Comparison of ENCODE assay signal across 25 cellular contexts in the genomic region with DNA sequence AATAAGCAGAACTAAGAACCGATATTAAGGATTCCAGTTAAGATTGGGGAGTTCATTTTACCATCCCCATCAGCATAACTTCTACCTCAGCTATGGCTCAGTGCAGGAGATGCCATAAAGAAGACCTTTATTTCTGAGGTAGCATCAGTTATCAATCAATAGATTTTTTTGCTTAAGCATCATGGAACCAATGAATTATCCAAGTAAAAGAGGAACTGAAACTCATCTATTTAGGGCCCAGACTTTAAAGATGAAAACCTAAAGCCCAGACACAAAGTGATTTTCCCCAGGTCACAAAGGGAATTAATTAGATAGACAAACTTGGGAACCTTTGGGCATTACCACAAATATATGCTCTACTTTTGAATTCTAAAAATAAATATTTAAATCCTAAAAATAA.
DNase-seq lines count a peak whose midpoint lies in the region; ATAC-seq lines count a peak whose summit lies in the region.
"Had no signal": no experiment of that assay in that cellular context is flagged by ENCODE, and none has a peak within 500 bp of the region (broad histone marks: within the 10 kb centered on the region; RNA-seq: fewer than 3 reads in every experiment).

No MANE protein-coding gene starts in this region.

- no peak overlapping the region for H3K27ac Mint-ChIP-seq in activated T-cell treated with anti-CD3 and anti-CD28 coated beads, Interleukin-2, amount 50 U/mL, for 24 hours
- H3K27ac Mint-ChIP-seq: activated CD4-positive, alpha-beta T cell treated with anti-CD3 and anti-CD28 coated beads, Interleukin-2, amount 10 ng/mL, durations not matched to agents 24 days and 14 days; activated naive CD4-positive, alpha-beta T cell treated with anti-CD3 and anti-CD28 coated beads for 36 hours; stimulated activated naive CD8-positive, alpha-beta T cell treated with anti-CD3 and anti-CD28 coated beads, Interleukin-15, Interleukin-2, amounts not matched to agents 100 ng/mL and 50 ng/mL, for 24 hours had no signal

- DNase-seq in MV-4-11 (lab: John Stamatoyannopoulos, UW) = peak; percentile 63
- no peak for DNase-seq in stimulated activated naive CD4-positive, alpha-beta T cell (lab: John Stamatoyannopoulos, UW)
- no peak for DNase-seq in activated T-cell treated with anti-CD3 and anti-CD28 coated beads, Interleukin-2, amount 50 U/mL, for 24 hours
- DNase-seq: ACHN; activated CD4-positive, alpha-beta T cell treated with anti-CD3 and anti-CD28 coated beads, Interleukin-2, amount 10 ng/mL, durations not matched to agents 24 days and 14 days; activated naive CD4-positive, alpha-beta T cell treated with anti-CD3 and anti-CD28 coated beads for 36 hours; activated T-cell treated with anti-CD3 and anti-CD28 coated beads, Interleukin-2, amount 50 U/mL, for 48 hours; amniotic stem cell; Caco-2; DMS79 treated with DMSO at 0.1 percent for 48 hours; effector CD4-positive, alpha-beta T cell; erythroblast; heart left ventricle; IMR-90; NCI-H1436; NCI-H510A; NK-92 treated with Interleukin-12 subunit alpha and Interleukin-12 subunit beta, amount 100 ng/mL, for 24 hours; right cardiac atrium; T-helper 2 cell had no signal

- no peak overlapping the region for H3K4me3 Mint-ChIP-seq in activated T-cell treated with anti-CD3 and anti-CD28 coated beads, Interleukin-2, amount 50 U/mL, for 24 hours
- H3K4me3 Mint-ChIP-seq: activated CD4-positive, alpha-beta T cell treated with anti-CD3 and anti-CD28 coated beads, Interleukin-2, amount 10 ng/mL, durations not matched to agents 24 days and 14 days; activated naive CD4-positive, alpha-beta T cell treated with anti-CD3 and anti-CD28 coated beads for 36 hours; stimulated activated naive CD8-positive, alpha-beta T cell treated with anti-CD3 and anti-CD28 coated beads, Interleukin-15, Interleukin-2, amounts not matched to agents 100 ng/mL and 50 ng/mL, for 24 hours had no signal

- no peaks in the 10 kb centered on the region for H3K27me3 Mint-ChIP-seq in activated T-cell treated with anti-CD3 and anti-CD28 coated beads, Interleukin-2, amount 50 U/mL, for 24 hours
- H3K27me3 Mint-ChIP-seq: activated CD4-positive, alpha-beta T cell treated with anti-CD3 and anti-CD28 coated beads, Interleukin-2, amount 10 ng/mL, durations not matched to agents 24 days and 14 days; stimulated activated naive CD8-positive, alpha-beta T cell treated with anti-CD3 and anti-CD28 coated beads, Interleukin-15, Interleukin-2, amounts not matched to agents 100 ng/mL and 50 ng/mL, for 24 hours had no signal

- H3K4me1 Mint-ChIP-seq in activated T-cell treated with anti-CD3 and anti-CD28 coated beads, Interleukin-2, amount 50 U/mL, for 24 hours (ENCODE audit: low read depth) = no peaks in the 10 kb centered on the region
- H3K4me1 Mint-ChIP-seq: activated CD4-positive, alpha-beta T cell treated with anti-CD3 and anti-CD28 coated beads, Interleukin-2, amount 10 ng/mL, durations not matched to agents 24 days and 14 days had no signal

- ATAC-seq in GM18508 (IDR thresholded peaks at IDR 0.05; ENCODE audit: insufficient read depth, unreplicated experiment) (peak; percentile 59), GM19372 (IDR thresholded peaks at IDR 0.05; ENCODE audit: low read depth, unreplicated experiment) (peak; percentile 50), HG03175 (IDR thresholded peaks at IDR 0.05; ENCODE audit: unreplicated experiment) (peak; percentile 62), HG03039 (IDR thresholded peaks at IDR 0.05; ENCODE audit: unreplicated experiment) (no peak), HG03457 (IDR thresholded peaks at IDR 0.05; ENCODE audit: unreplicated experiment) (no peak)
- ATAC-seq: right cardiac atrium had no signal

- no peaks in the 10 kb centered on the region for H3K36me3 Mint-ChIP-seq in activated T-cell treated with anti-CD3 and anti-CD28 coated beads, Interleukin-2, amount 50 U/mL, for 24 hours (ENCODE audit: low read depth)

- no peaks in the 10 kb centered on the region for H3K9me3 Mint-ChIP-seq in activated T-cell treated with anti-CD3 and anti-CD28 coated beads, Interleukin-2, amount 50 U/mL, for 24 hours
- H3K9me3 Mint-ChIP-seq: activated CD4-positive, alpha-beta T cell treated with anti-CD3 and anti-CD28 coated beads, Interleukin-2, amount 10 ng/mL, durations not matched to agents 24 days and 14 days; stimulated activated naive CD8-positive, alpha-beta T cell treated with anti-CD3 and anti-CD28 coated beads, Interleukin-15, Interleukin-2, amounts not matched to agents 100 ng/mL and 50 ng/mL, for 24 hours had no signal

Comparison
In these comparisons a context has a peak if more than half of its experiments do, and no peak if none do; other contexts are left out.
1. ATAC-seq: peak in GM18508 (single experiment), GM19372 (single experiment) and HG03175 (single experiment); none in HG03039 (single experiment) and HG03457 (single experiment).